In genomic region chr13:42270857-42271215, GRCh38 we compare ENCODE assay signal across 8 cellular contexts. TPM values are rescaled to one million over a fixed set of nuclear protein-coding genes. Genes with fewer than 3 reads are reported as not detected.
A peak's percentile ranks its signal among the peaks of the same experiment; 100 is the strongest.
DNase-seq lines count a peak whose midpoint lies in the region; TF ChIP-seq lines count a peak whose summit lies in the region.

No MANE protein-coding gene starts in this region.

- H3K27me3 Mint-ChIP-seq in activated naive CD4-positive, alpha-beta T cell treated with anti-CD3 and anti-CD28 coated beads for 36 hours (ENCODE audit: low read depth): no peaks in the 10 kb centered on the region

- no peak for TF ChIP-seq CTCF in liver (IDR thresholded peaks at IDR 0.05; ENCODE audit: low read depth, low read length, missing input control)
- TF ChIP-seq CTCF in tibial nerve (IDR thresholded peaks at IDR 0.05): no peak

- H3K27ac Mint-ChIP-seq in activated naive CD4-positive, alpha-beta T cell treated with anti-CD3 and anti-CD28 coated beads for 36 hours: peak overlapping the region; percentile 88

- TF ChIP-seq POLR2A in tibial nerve (IDR thresholded peaks at IDR 0.05): no peak

- peak overlapping the region; percentile 81 for H3K9ac ChIP-seq in adipocyte (ENCODE audit: low read length)
- H3K9ac ChIP-seq in liver (ENCODE audit: low read depth in 1 of 2, low read length in 2 of 2): peak overlapping the region in 1 of 2 donors; percentile 24

- DNase-seq in activated naive CD4-positive, alpha-beta T cell treated with anti-CD3 and anti-CD28 coated beads for 36 hours: no peak
- no peak for DNase-seq in activated naive CD4-positive, alpha-beta T cell (lab: John Stamatoyannopoulos, UW)
- DNase-seq in adipocyte (ENCODE audit: low read depth) (no peak), tibial nerve (ENCODE audit: low spot score in 2 of 2) (no peak), NCI-H2196 treated with DMSO at 0.1 percent for 48 hours (lab: John Stamatoyannopoulos, UW; ENCODE audit: unreplicated experiment) (no peak), iPS-NIHi7 (ENCODE audit: extremely low spot score) (no peak), NCI-H2081 treated with DMSO at 0.1 percent for 48 hours (lab: John Stamatoyannopoulos, UW) (no peak)

- H3K4me3 Mint-ChIP-seq in activated naive CD4-positive, alpha-beta T cell treated with anti-CD3 and anti-CD28 coated beads for 36 hours: peak overlapping the region; percentile 94

- no peaks in the 10 kb centered on the region for H3K36me3 Mint-ChIP-seq in activated naive CD4-positive, alpha-beta T cell treated with anti-CD3 and anti-CD28 coated beads for 36 hours (ENCODE audit: low read depth)

- H3K4me3 ChIP-seq in adipocyte (ENCODE audit: low read length) (peak overlapping the region; percentile 88), liver (ENCODE audit: low read depth in 1 of 3, low read length in 3 of 3) (no peak overlapping the region), tibial nerve (peak overlapping the region; percentile 46 to 97 (median 85))

- intact Hi-C loops in activated naive CD4-positive, alpha-beta T cell treated with anti-CD3 and anti-CD28 coated beads for 36 hours (cut with micrococcal nuclease): loop anchor here (1.0 to 10.0 kb wide), 13 partner anchors 60 to 2004 kb away; partner anchors contain the start of genes DGKH, EPSTI1, FOXO1 and KBTBD6

- H3K4me1 ChIP-seq in adipocyte (ENCODE audit: control insufficient read depth, insufficient read depth, low read length) (peaks cover 36% of the 10 kb centered on the region), liver (ENCODE audit: control insufficient read depth in 4 of 4, insufficient read depth in 4 of 4, low read length in 3 of 4) (peaks cover 2 to 15% (median 8%) of the 10 kb centered on the region in 4 donors), tibial nerve (peaks cover 0 to 38% (median 8%) of the 10 kb centered on the region in 4 donors)

- WGBS in liver: 93% methylated on average over 6 of the region's 6 CpGs
- WGBS in tibial nerve, 2 donors: 79 to 84% methylated on average over 6 of the region's 6 CpGs

- H3K36me3 ChIP-seq in adipocyte (ENCODE audit: control insufficient read depth, insufficient read depth, low read length, severe bottlenecking) (no peaks in the 10 kb centered on the region), liver (ENCODE audit: control insufficient read depth in 4 of 4, insufficient read depth in 3 of 4, low read depth in 1 of 4, low read length in 3 of 4) (no peaks in the 10 kb centered on the region), tibial nerve (no peaks in the 10 kb centered on the region)

- H3K9me3 ChIP-seq in adipocyte (ENCODE audit: control insufficient read depth, low read length) (no peaks in the 10 kb centered on the region), liver (ENCODE audit: control insufficient read depth in 4 of 4, low read length in 3 of 4) (no peaks in the 10 kb centered on the region), tibial nerve (no peaks in the 10 kb centered on the region)

- TF ChIP-seq EP300 in tibial nerve (IDR thresholded peaks at IDR 0.05): no peak

- H3K4me1 Mint-ChIP-seq in activated naive CD4-positive, alpha-beta T cell treated with anti-CD3 and anti-CD28 coated beads for 36 hours (ENCODE audit: low read depth): peaks cover 41% of the 10 kb centered on the region

- H3K27ac ChIP-seq in liver (ENCODE audit: low read depth in 1 of 2, low read length in 2 of 2) (peak overlapping the region; percentile 42 to 89), tibial nerve (peak overlapping the region in 3 of 4 donors; percentile 85 to 97 (median 95))

- CTCF ChIA-PET in activated naive CD4-positive, alpha-beta T cell treated with anti-CD3 and anti-CD28 coated beads for 36 hours (lab: Charles Lee): interaction anchor here (1.0 to 1.2 kb wide), 2 partner anchors 45 to 207 kb away, joined by 3 read pairs; no protein-coding TSS in a partner anchor

- TF ChIP-seq RAD21 in liver (IDR thresholded peaks at IDR 0.05): no peak

- no peaks in the 10 kb centered on the region for H3K9me3 Mint-ChIP-seq in activated naive CD4-positive, alpha-beta T cell treated with anti-CD3 and anti-CD28 coated beads for 36 hours

- H3K27me3 ChIP-seq in adipocyte (replicated peaks; ENCODE audit: control insufficient read depth, insufficient read depth, low read length) (no peaks in the 10 kb centered on the region), liver (ENCODE audit: control insufficient read depth in 4 of 4, insufficient read depth in 4 of 4, low read length in 3 of 4) (no peaks in the 10 kb centered on the region), tibial nerve (no peaks in the 10 kb centered on the region)

TF ChIP-seq in liver, 16 proteins besides CTCF, POLR2A, EP300 and RAD21:
- TF ChIP-seq ZBTB33 (IDR thresholded peaks at IDR 0.05) (no peak), TAF1 (conservative IDR thresholded peaks at IDR 0.05) (no peak), GABPA (IDR thresholded peaks at IDR 0.05 in 1 of 2, conservative IDR thresholded peaks at IDR 0.05 in 1 of 2) (no peak), MAX (IDR thresholded peaks at IDR 0.05) (no peak)
TF ChIP-seq in liver: peak in this region for 0.

RNA-seq across cellular contexts. Expression of gene AKAP11, which starts 1.1 kb away (rescaled TPM):
- total RNA-seq in activated naive CD4-positive, alpha-beta T cell treated with anti-CD3 and anti-CD28 coated beads for 36 hours: 10 to 100 TPM; 24.2 to 25.0 TPM
- total RNA-seq in liver (10 to 100 TPM; 11.3 to 12.0 TPM), tibial nerve (10 to 100 TPM; 38.4 to 53.8 (median 46.0) TPM)
- 1 to 10 TPM; 2.5 to 3.3 TPM for polyA plus RNA-seq in liver

Comparison
In these comparisons a context has a peak if more than half of its experiments do, and no peak if none do; other contexts are left out.
1. H3K4me3 ChIP-seq: peak in adipocyte (single experiment) and tibial nerve (4 of 4); none in liver (0 of 3).